8 cellular contexts compared by ENCODE assay signal in genomic region chr17:2592974-2593845, GRCh38. TPM values are rescaled to one million over a fixed set of nuclear protein-coding genes. Genes with fewer than 3 reads are reported as not detected.
DNase-seq lines count a peak whose midpoint lies in the region; ATAC-seq and TF ChIP-seq lines count a peak whose summit lies in the region.

PAFAH1B1 (plus strand) TSS chr17:2593654; CDS start chr17:2638289, 44,635 bp downstream.

- DNase-seq in AML-193 (lab: John Stamatoyannopoulos, UW) (peak; percentile 43 to 62), NCI-H526 (lab: John Stamatoyannopoulos, UW) (peak; percentile 48 to 90), coronary artery (ENCODE audit: low spot score) (peak; percentile 93), left kidney (ENCODE audit: low read depth, low spot score) (peak; percentile 96)
- peak; percentile 99 for DNase-seq in activated CD4-positive, alpha-beta T cell treated with anti-CD3 and anti-CD28 coated beads, Interleukin-2, amount 10 ng/mL, durations not matched to agents 24 days and 14 days
- peak; percentile 94 to 96 for DNase-seq in stimulated activated CD4-positive, alpha-beta T cell treated with anti-CD3 and anti-CD28 coated beads, Interleukin-2, amount 100 ng/mL, for 24 hours

- peak within 1 kb of the TSS; percentile 96 for H3K27ac Mint-ChIP-seq in activated CD4-positive, alpha-beta T cell treated with anti-CD3 and anti-CD28 coated beads, Interleukin-2, amount 10 ng/mL, durations not matched to agents 24 days and 14 days

- no peaks in the 10 kb centered on the region for H3K9me3 Mint-ChIP-seq in activated CD4-positive, alpha-beta T cell treated with anti-CD3 and anti-CD28 coated beads, Interleukin-2, amount 10 ng/mL, durations not matched to agents 24 days and 14 days

- H3K27ac ChIP-seq in coronary artery, result peak within 1 kb of the TSS; percentile 97

- peak within 1 kb of the TSS; percentile 99 for H3K4me3 ChIP-seq in coronary artery

- H3K27me3 Mint-ChIP-seq in activated CD4-positive, alpha-beta T cell treated with anti-CD3 and anti-CD28 coated beads, Interleukin-2, amount 10 ng/mL, durations not matched to agents 24 days and 14 days, result peaks cover 3% of the 10 kb centered on the region

- ATAC-seq in GM19043 (IDR thresholded peaks at IDR 0.05; ENCODE audit: low read depth, unreplicated experiment) (peak; percentile 73), HG03354 (IDR thresholded peaks at IDR 0.05; ENCODE audit: poor library complexity, severe bottlenecking, unreplicated experiment) (peak; percentile 86)

- H3K36me3 Mint-ChIP-seq in activated CD4-positive, alpha-beta T cell treated with anti-CD3 and anti-CD28 coated beads, Interleukin-2, amount 10 ng/mL, durations not matched to agents 24 days and 14 days (ENCODE audit: low read depth), result peaks cover 11% of the 10 kb centered on the region

- intact Hi-C loops in activated CD4-positive, alpha-beta T cell treated with anti-CD3 and anti-CD28 coated beads, Interleukin-2, amount 10 ng/mL, durations not matched to agents 24 days and 14 days (cut with micrococcal nuclease), result loop anchor here (5.0 kb wide), 1 partner anchor 191 kb away; the partner anchor contains the start of gene MNT

- H3K4me3 Mint-ChIP-seq in activated CD4-positive, alpha-beta T cell treated with anti-CD3 and anti-CD28 coated beads, Interleukin-2, amount 10 ng/mL, durations not matched to agents 24 days and 14 days, result peak within 1 kb of the TSS; percentile 90

- TF ChIP-seq CTCF in coronary artery (IDR thresholded peaks at IDR 0.05), result no peak

- peaks cover 27% of the 10 kb centered on the region for H3K4me1 Mint-ChIP-seq in activated CD4-positive, alpha-beta T cell treated with anti-CD3 and anti-CD28 coated beads, Interleukin-2, amount 10 ng/mL, durations not matched to agents 24 days and 14 days

RNA-seq across cellular contexts. Expression of gene PAFAH1B1, which starts in this region (rescaled TPM):
- total RNA-seq in activated CD4-positive, alpha-beta T cell treated with anti-CD3 and anti-CD28 coated beads, Interleukin-2, amount 10 ng/mL, durations not matched to agents 24 days and 14 days, result 166 and 170 TPM in 2 replicates

Comparison
In these comparisons a context has a peak if more than half of its experiments do, and no peak if none do; other contexts are left out.
1. Peak in every context shown above with its lines: DNase-seq, ATAC-seq, H3K4me3 ChIP-seq and H3K27ac ChIP-seq.